Comparison of ENCODE assay signal across 8 cellular contexts in genomic region chr3:68876112-68876713, GRCh38. TPM values are rescaled to one million over a fixed set of nuclear protein-coding genes. Genes with fewer than 3 reads are reported as not detected.
DNase-seq lines count a peak whose midpoint lies in the region; ATAC-seq and TF ChIP-seq lines count a peak whose summit lies in the region.

No MANE protein-coding gene starts in this region.

- H3K4me3 Mint-ChIP-seq in CD8-positive, alpha-beta T cell = no peak overlapping the region

- CTCF ChIA-PET in CD8-positive, alpha-beta T cell (lab: Charles Lee) = interaction anchor here (0.9 to 6.8 kb wide), 8 partner anchors 8 to 1938 kb away, joined by 3 to 87 read pairs (median 8); no protein-coding TSS in a partner anchor

- H3K27ac ChIP-seq in CD8-positive, alpha-beta T cell (ENCODE audit: low read depth, low read length) = no peak overlapping the region
- no peak overlapping the region for H3K27ac ChIP-seq in VCaP

- ATAC-seq in CD8-positive, alpha-beta T cell = peak; percentile 61
- peak; percentile 67 for ATAC-seq in GM18508 (IDR thresholded peaks at IDR 0.05; ENCODE audit: insufficient read depth, unreplicated experiment)
- ATAC-seq in HG02938 (IDR thresholded peaks at IDR 0.05; ENCODE audit: unreplicated experiment) = peak; percentile 89

- no peaks in the 10 kb centered on the region for H3K4me1 ChIP-seq in CD8-positive, alpha-beta T cell (ENCODE audit: insufficient read depth, low read length)

- no peak overlapping the region for H3K4me3 ChIP-seq in CD8-positive, alpha-beta T cell (ENCODE audit: low read depth, low read length)
- no peak overlapping the region for H3K4me3 ChIP-seq in fibroblast of pulmonary artery (replicated peaks; ENCODE audit: low read depth, low read length)

- peak in 2 of 7 experiments; percentile 18 to 30 for DNase-seq in CD8-positive, alpha-beta T cell
- DNase-seq in NCI-H146 treated with DMSO at 0.1 percent for 48 hours (lab: John Stamatoyannopoulos, UW; ENCODE audit: unreplicated experiment) = peak; percentile 34
- peak; percentile 83 for DNase-seq in fibroblast of pulmonary artery (ENCODE audit: low read depth)
- DNase-seq in non-pigmented ciliary epithelial cell (ENCODE audit: low read depth) = peak; percentile 65
- DNase-seq in 8988T = no peak

- intact Hi-C loops in CD8-positive, alpha-beta T cell (cut with DNase I, micrococcal nuclease) = loop anchor here (1.0 to 10.0 kb wide), 8 partner anchors 974 to 1938 kb away; no protein-coding TSS in a partner anchor

- H3K9me3 ChIP-seq in CD8-positive, alpha-beta T cell (ENCODE audit: low read length) = no peaks in the 10 kb centered on the region

- peaks cover 14% of the 10 kb centered on the region for H3K27me3 Mint-ChIP-seq in CD8-positive, alpha-beta T cell (ENCODE audit: low read depth)

- no peaks in the 10 kb centered on the region for H3K36me3 ChIP-seq in CD8-positive, alpha-beta T cell (ENCODE audit: insufficient read depth, low read length)

- H3K4me1 Mint-ChIP-seq in CD8-positive, alpha-beta T cell (ENCODE audit: low read depth) = no peaks in the 10 kb centered on the region

- no peaks in the 10 kb centered on the region for H3K9me3 Mint-ChIP-seq in CD8-positive, alpha-beta T cell

- no peaks in the 10 kb centered on the region for H3K27me3 ChIP-seq in CD8-positive, alpha-beta T cell (ENCODE audit: insufficient read depth, low read length)

- TF ChIP-seq CTCF in CD8-positive, alpha-beta T cell (IDR thresholded peaks at IDR 0.05) = peak; percentile 87
- TF ChIP-seq CTCF in VCaP (conservative IDR thresholded peaks at IDR 0.05) (peak; percentile 94), fibroblast of pulmonary artery (IDR thresholded peaks at IDR 0.05; ENCODE audit: low read length, missing control alignments) (peak; percentile 92)

- no peaks in the 10 kb centered on the region for H3K36me3 Mint-ChIP-seq in CD8-positive, alpha-beta T cell

- no peak overlapping the region for H3K27ac Mint-ChIP-seq in CD8-positive, alpha-beta T cell

- POLR2A ChIA-PET in CD8-positive, alpha-beta T cell (lab: Charles Lee) = no interaction called here

RNA-seq across cellular contexts. Expression of gene TAFA4, which starts 56.1 kb away (rescaled TPM):
- not detected for total RNA-seq in CD8-positive, alpha-beta T cell
